25 cellular contexts compared by ENCODE assay signal in genomic region chr6:165605182-165605875, GRCh38. TPM values are rescaled to one million over a fixed set of nuclear protein-coding genes. Genes with fewer than 3 reads are reported as not detected.
DNase-seq lines count a peak whose midpoint lies in the region; ATAC-seq, FAIRE-seq and TF ChIP-seq lines count a peak whose summit lies in the region.
"Had no signal": no experiment of that assay in that cellular context is flagged by ENCODE, and none has a peak within 500 bp of the region (broad histone marks: within the 10 kb centered on the region; RNA-seq: fewer than 3 reads in every experiment).

No MANE protein-coding gene starts in this region.

- H2BK12ac ChIP-seq in H1 (ENCODE audit: low read depth, low read length) = no peak overlapping the region

- POLR2A ChIA-PET in H1 (lab: Charles Lee; ENCODE audit: partially characterized antibody) = no interaction called here

- H3K4me3 Mint-ChIP-seq in Calu3 (ENCODE audit: low read depth, unreplicated experiment) = no peak overlapping the region
- H3K4me3 Mint-ChIP-seq: CD8-positive, alpha-beta T cell; HFFc6 had no signal

- no peak for TF ChIP-seq RAD21 in H1 (IDR thresholded peaks at IDR 0.05 in 1 of 2, conservative IDR thresholded peaks at IDR 0.05 in 1 of 2; ENCODE audit: low read depth in 2 of 2, low read length in 2 of 2)

- H3K27ac ChIP-seq in H1 (ENCODE audit: low read depth, low read length) (no peak overlapping the region), adrenal gland (no peak overlapping the region)
- H3K27ac ChIP-seq: A549, C4-2B, GM23248, SJCRH30 had no signal

- H2BK120ac ChIP-seq in H1 (replicated peaks; ENCODE audit: low read depth, low read length) = no peak overlapping the region

- ATAC-seq in HG02678 (IDR thresholded peaks at IDR 0.05; ENCODE audit: unreplicated experiment) = no peak
- ATAC-seq in GM21390 (IDR thresholded peaks at IDR 0.05; ENCODE audit: unreplicated experiment) = no peak
- ATAC-seq: A549; CD8-positive, alpha-beta T cell; SK-N-SH treated with all-trans-retinoic acid at 6 μM for 48 hours had no signal

- no peaks in the 10 kb centered on the region for H3K36me3 ChIP-seq in H1 (ENCODE audit: control insufficient read depth in 2 of 4, insufficient read depth in 4 of 4, low read length in 3 of 4)
- H3K36me3 ChIP-seq in adrenal gland (replicated peaks in 1 of 2) = no peaks in the 10 kb centered on the region
- H3K36me3 ChIP-seq: HAP-1, MG63, SJCRH30 had no signal

- DNase-seq in Calu3 (no peak), H1 (ENCODE audit: low read depth in 1 of 2, low spot score in 2 of 2) (no peak), kidney tubule cell (ENCODE audit: low spot score) (peak; percentile 52), NCI-H146 treated with DMSO at 0.1 percent for 48 hours (lab: John Stamatoyannopoulos, UW; ENCODE audit: unreplicated experiment) (no peak), adrenal gland (no peak)
- DNase-seq in Jurkat, Clone E6-1 (ENCODE audit: low read depth, low spot score) = peak; percentile 66
- DNase-seq: CD8-positive, alpha-beta T cell; DMS79 treated with DMSO at 0.1 percent for 48 hours; GM23248; HFFc6; KG1; MG63; NCI-H1105 treated with DMSO at 0.1 percent for 48 hours; NCI-H146; NCI-H2029; NCI-H2227 treated with DMSO at 0.1 percent for 48 hours; NCI-H526 treated with DMSO at 0.1 percent for 48 hours; SJCRH30 had no signal

- H2AK5ac ChIP-seq in H1 (ENCODE audit: low read depth, low read length) = 0 out of 2 replicates have a peak overlapping the region, but pooled peaks have one; percentile 39

- H3K56ac ChIP-seq in H1 (replicated peaks; ENCODE audit: insufficient read length, low read depth, low read length) = no peak overlapping the region

- H3K4ac ChIP-seq in H1 (replicated peaks; ENCODE audit: insufficient read length, low read depth, low read length) = no peak overlapping the region

- no peak for TF ChIP-seq CTCF in Calu3 (IDR thresholded peaks at IDR 0.05; ENCODE audit: unreplicated experiment)
- TF ChIP-seq CTCF in H1 (IDR thresholded peaks at IDR 0.05; ENCODE audit: control extremely low read depth in 1 of 3, insufficient read depth in 1 of 3, low read depth in 1 of 3, low read length in 3 of 3) = no peak
- no peak for TF ChIP-seq CTCF in adrenal gland (IDR thresholded peaks at IDR 0.05)

- no peak overlapping the region for H3K14ac ChIP-seq in H1 (ENCODE audit: insufficient read length)

- no peaks in the 10 kb centered on the region for H3K27me3 Mint-ChIP-seq in Calu3 (ENCODE audit: unreplicated experiment)

- peaks cover 17% of the 10 kb centered on the region for H3K4me1 Mint-ChIP-seq in Calu3 (ENCODE audit: low read depth, unreplicated experiment)

- no peak overlapping the region for H3K27ac Mint-ChIP-seq in Calu3 (ENCODE audit: unreplicated experiment)
- H3K27ac Mint-ChIP-seq: CD8-positive, alpha-beta T cell; HFFc6 had no signal

- no peak for TF ChIP-seq EP300 in H1 (IDR thresholded peaks at IDR 0.05; ENCODE audit: borderline replicate concordance in 1 of 2, low read depth in 2 of 2, low read length in 2 of 2)

- intact Hi-C loops in Calu3 (cut with micrococcal nuclease; ENCODE audit: unreplicated experiment) = loop anchor here (2.0 to 5.0 kb wide), 2 partner anchors 31 to 57 kb away; partner anchors contain the start of gene PDE10A
- intact Hi-C loops in adrenal gland (cut with DNase I) = no loop called here

- 74% methylated on average over 10 of the region's 10 CpGs; no CpG with 5 or more reads in 1 of the 2 experiments for WGBS in H1 (ENCODE audit: extremely low coverage in 1 of 2, insufficient coverage in 1 of 2, insufficient read length in 1 of 2, insufficient replicate concordance in 2 of 2, low coverage in 1 of 2, low lambda C conversion rate in 2 of 2, missing lambda C conversion rate in 1 of 2), 2 experiments
- WGBS in adrenal gland, 4 donors = 84 to 93% (median 88%) methylated on average over 10 of the region's 10 CpGs

- H3K4me3 ChIP-seq in Jurkat, Clone E6-1 (ENCODE audit: low read length) = no peak overlapping the region
- H3K4me3 ChIP-seq in H1 (ENCODE audit: extremely low read depth in 1 of 4, insufficient read depth in 2 of 4, low read depth in 3 of 4, low read length in 4 of 4) (no peak overlapping the region), adrenal gland (no peak overlapping the region)
- H3K4me3 ChIP-seq: A549, GM23248, HAP-1, MG63, SJCRH30 had no signal

- H4K5ac ChIP-seq in H1 (ENCODE audit: insufficient read length, low read depth, low read length) = no peak overlapping the region

- H4K20me1 ChIP-seq in H1 (replicated peaks in 1 of 2; ENCODE audit: control insufficient read depth in 1 of 2, insufficient read depth in 2 of 2, low read length in 2 of 2) = no peaks in the 10 kb centered on the region

- peaks cover 0 to 3% (median 0%) of the 10 kb centered on the region in 4 experiments; a peak in 2 of 7 replicates for H3K4me1 ChIP-seq in H1 (replicated peaks in 1 of 4; ENCODE audit: control insufficient read depth in 3 of 4, insufficient read depth in 4 of 4, low read length in 3 of 4)
- H3K4me1 ChIP-seq in adrenal gland (replicated peaks in 1 of 2) = no peaks in the 10 kb centered on the region
- H3K4me1 ChIP-seq: SJCRH30 had no signal

- no peaks in the 10 kb centered on the region for H3K27me3 ChIP-seq in H1 (replicated peaks in 1 of 4; ENCODE audit: control insufficient read depth in 3 of 4, extremely low read depth in 1 of 4, insufficient read depth in 3 of 4, low read length in 3 of 4)
- H3K27me3 ChIP-seq in adrenal gland = no peaks in the 10 kb centered on the region
- H3K27me3 ChIP-seq: MG63, SJCRH30 had no signal

- H3K79me2 ChIP-seq in H1 (ENCODE audit: control insufficient read depth in 1 of 2, insufficient read depth in 2 of 2, low read length in 2 of 2) = no peaks in the 10 kb centered on the region

- CTCF ChIA-PET in Calu3 (lab: Charles Lee) (interaction anchor here (0.7 kb wide), 2 partner anchors 31 to 162 kb away, joined by 3 to 4 read pairs; no protein-coding TSS in a partner anchor), H1 (lab: Charles Lee; ENCODE audit: partially characterized antibody) (no interaction called here)

- TSS peak; percentile 66 for BruUV-seq in Calu3 (replicated peaks; lab: Mats Ljungman, UMichigan)

- no peak overlapping the region for H3K4me2 ChIP-seq in H1 (ENCODE audit: insufficient read depth in 1 of 2, low read depth in 2 of 2, low read length in 2 of 2)
- H3K4me2 ChIP-seq: A549 had no signal

- no peak overlapping the region for H3K23ac ChIP-seq in H1 (ENCODE audit: insufficient read length)

- TF ChIP-seq POLR2A in H1 (IDR thresholded peaks at IDR 0.05; ENCODE audit: control extremely low read depth in 1 of 2, low read depth in 2 of 2, low read length in 2 of 2) = no peak
- TF ChIP-seq POLR2A in adrenal gland (IDR thresholded peaks at IDR 0.05) = no peak

- H3K9me3 Mint-ChIP-seq in Calu3 (ENCODE audit: low read depth, unreplicated experiment) = no peaks in the 10 kb centered on the region

- H3K9me3 ChIP-seq in H1 (ENCODE audit: insufficient read depth in 2 of 2, low read depth in 1 of 2, low read length in 1 of 2) (no peaks in the 10 kb centered on the region; a peak in 2 of 4 replicates), adrenal gland (replicated peaks in 1 of 3) (no peaks in the 10 kb centered on the region)
- H3K9me3 ChIP-seq: A549, HAP-1, MG63, SJCRH30 had no signal

- H2BK15ac ChIP-seq in H1 (ENCODE audit: low read length) = no peak overlapping the region

- no peak overlapping the region; the same call in 1 of the 2 replicates for H2BK5ac ChIP-seq in H1 (ENCODE audit: low read depth, low read length)

- no peaks in the 10 kb centered on the region for H3K36me3 Mint-ChIP-seq in Calu3 (ENCODE audit: insufficient read depth, unreplicated experiment)
- H3K36me3 Mint-ChIP-seq: CD8-positive, alpha-beta T cell had no signal

- no peak overlapping the region for H3K18ac ChIP-seq in H1 (ENCODE audit: extremely low read depth, low read length)

- no peak overlapping the region for H4K91ac ChIP-seq in H1 (replicated peaks; ENCODE audit: insufficient read length, low read length)

- no peaks in the 10 kb centered on the region for H3K79me1 ChIP-seq in H1 (ENCODE audit: low read depth, low read length)

- no peaks in the 10 kb centered on the region for H3K23me2 ChIP-seq in H1 (ENCODE audit: low read depth, low read length)

- no peak for FAIRE-seq in H1 (lab: Jason Lieb, UNC)
- FAIRE-seq: A549, GM12892 had no signal

- no peak overlapping the region for H2BK20ac ChIP-seq in H1 (ENCODE audit: low read length)

- H4K8ac ChIP-seq in H1 (ENCODE audit: extremely low read depth, insufficient read depth, low read length) = no peak overlapping the region

- no peak overlapping the region for H2AFZ ChIP-seq in H1 (ENCODE audit: low read length)
- H2AFZ ChIP-seq: GM23248 had no signal

- no peak overlapping the region for H3K9ac ChIP-seq in H1 (replicated peaks in 1 of 4; ENCODE audit: extremely low read depth in 1 of 4, low read depth in 3 of 4, low read length in 3 of 4)
- H3K9ac ChIP-seq: GM23248 had no signal

TF ChIP-seq in H1, 55 proteins besides CTCF, POLR2A, EP300 and RAD21 (continues in another document):
- TF ChIP-seq CEBPB (IDR thresholded peaks at IDR 0.05; ENCODE audit: low read depth, low read length) (no peak), ZNF274 (IDR thresholded peaks at IDR 0.05; ENCODE audit: borderline replicate concordance, extremely low read depth, low read length) (no peak), FOSL1 (IDR thresholded peaks at IDR 0.05; ENCODE audit: insufficient read depth, low read depth, low read length) (no peak), TEAD4 (IDR thresholded peaks at IDR 0.05; ENCODE audit: low read depth, low read length) (no peak), SP2 (IDR thresholded peaks at IDR 0.05; ENCODE audit: low read length) (no peak)

RNA-seq across cellular contexts. Expression of gene PDE10A, which starts 57.7 kb away (rescaled TPM):
- total RNA-seq in Calu3 (2022) = 22.5 and 23.7 TPM in 2 replicates
- 2.8 TPM for polyA plus RNA-seq in Jurkat, Clone E6-1 (2012; ENCODE audit: insufficient read depth, insufficient read length)
- total RNA-seq in H1 (2021; fragmentation: NEBNext Ultra II Directional; extraction: Animal tissue kit (Norgen Biotek cat#: 25700)) = 2.4 and 2.6 TPM in 2 replicates
- 1.1 TPM in 2 replicates for polyA plus RNA-seq in H1 (2011; rRNA removed)
- polyA plus RNA-seq in H1 (2011; cell fraction: cytosol; rRNA removed) = 0.97 TPM
- 1.9 TPM for polyA plus RNA-seq in H1 (2011; cell fraction: nucleus; rRNA removed)
- 0.92 to 1.5 TPM (median 1.2 TPM) in 4 replicates for polyA plus RNA-seq in H1 (2012, experiment 1 of 2)
- 0.05 TPM for polyA plus RNA-seq in H1 (2012, experiment 2 of 2)
- 0.57 TPM for polyA plus RNA-seq in H1 (2013, experiment 1 of 2)
- polyA plus RNA-seq in H1 (2013, experiment 2 of 2) = 0.46 TPM
- 8.3 and 8.9 TPM in 2 replicates for polyA minus RNA-seq in H1 (2011; rRNA and poly(A)+ RNA removed)
- 4.6 TPM for polyA minus RNA-seq in H1 (2011; cell fraction: cytosol; rRNA and poly(A)+ RNA removed)
- polyA minus RNA-seq in H1 (2011; cell fraction: nucleus; rRNA and poly(A)+ RNA removed) = 13.7 TPM
- 100 to 1,000 TPM in 1 of 8 donors, 10 to 100 TPM in 3, 1 to 10 TPM in 4; 4.0 to 199 (median 17.4) TPM for total RNA-seq in adrenal gland
- 10 to 100 TPM in 2 of 3 donors, 1 to 10 TPM in 1; 7.2 to 86.5 (median 53.3) TPM for polyA plus RNA-seq in adrenal gland
- total RNA-seq: CD8-positive, alpha-beta T cell had no signal

Comparison
In these comparisons a context has a peak if more than half of its experiments do, and no peak if none do; other contexts are left out.
1. DNase-seq: peak in Jurkat, Clone E6-1 (single experiment) and kidney tubule cell (single experiment); none in Calu3 (single experiment), H1 (0 of 2), NCI-H146 treated with DMSO at 0.1 percent for 48 hours (single experiment) and adrenal gland (0 of 7).